In the genomic region with DNA sequence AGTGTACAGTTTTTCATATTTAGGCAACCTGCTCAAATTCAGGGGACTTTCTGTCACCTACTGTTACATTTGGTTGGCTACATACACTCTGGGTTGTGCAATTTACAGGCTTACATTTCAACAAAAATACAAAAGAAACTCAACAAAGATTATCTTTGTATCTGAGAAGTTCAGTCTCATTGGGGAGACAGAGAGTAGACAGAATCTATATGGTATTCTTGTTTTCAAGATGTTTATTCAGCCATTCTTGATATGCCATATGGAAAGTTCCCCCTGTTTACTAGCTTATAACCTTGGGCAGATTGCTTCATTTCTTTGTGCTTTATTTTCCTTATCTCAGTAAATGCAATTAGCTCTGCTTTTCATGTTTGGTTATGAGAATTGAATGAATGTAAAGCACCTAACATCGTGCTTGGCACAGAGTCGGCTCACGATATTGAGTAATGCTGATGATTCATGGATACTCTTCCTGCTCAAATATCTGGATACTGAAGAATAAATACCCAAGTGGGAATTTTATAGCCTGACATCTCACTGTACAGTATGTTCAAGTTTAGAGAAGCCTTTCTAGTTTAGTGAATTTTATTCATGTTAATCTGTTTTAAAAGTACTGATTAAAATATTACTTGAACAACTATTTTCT, we compare ENCODE assay signal across 15 cellular contexts.
A peak's percentile ranks its signal among the peaks of the same experiment; 100 is the strongest.
DNase-seq lines count a peak whose midpoint lies in the region; ATAC-seq and TF ChIP-seq lines count a peak whose summit lies in the region.
"Had no signal": no experiment of that assay in that cellular context is flagged by ENCODE, and none has a peak within 500 bp of the region (broad histone marks: within the 10 kb centered on the region; RNA-seq: fewer than 3 reads in every experiment).

No MANE protein-coding gene starts in this region.

- DNase-seq in ACHN (peak; percentile 2), HS-5 (ENCODE audit: low read depth) (peak; percentile 45), astrocyte of the spinal cord (ENCODE audit: low read depth, low spot score) (peak; percentile 59), glomerular endothelial cell (ENCODE audit: extremely low read depth, low read depth, low spot score) (peak; percentile 36), NCI-H1092 treated with DMSO at 0.1 percent for 48 hours (lab: John Stamatoyannopoulos, UW) (no peak), spleen (no peak)
- DNase-seq: activated CD4-positive, CD25-positive, alpha-beta regulatory T cell; erythroblast; NCI-H1436; OCI-M1; stimulated activated CD4-positive, alpha-beta T cell treated with anti-CD3 and anti-CD28 coated beads, Interleukin-12 subunit alpha, Interleukin-12 subunit beta, amount 100 ng/mL, for 4 hours; substantia nigra; T-cell had no signal

- no peaks in the 10 kb centered on the region for H3K27me3 ChIP-seq in spleen (replicated peaks in 1 of 7)

- H3K4me1 ChIP-seq in spleen, result no peaks in the 10 kb centered on the region

- WGBS in spleen, 5 donors, result 91 to 99% (median 95%) methylated on average over 3 of the region's 3 CpGs

- H3K27ac ChIP-seq in spleen, result no peak overlapping the region

- H3K4me3 ChIP-seq in astrocyte of the spinal cord (ENCODE audit: low read depth, low read length) (no peak overlapping the region), spleen (no peak overlapping the region)

- H3K9me3 ChIP-seq in spleen, result no peaks in the 10 kb centered on the region

- TF ChIP-seq CTCF in astrocyte of the spinal cord (IDR thresholded peaks at IDR 0.05; ENCODE audit: low read depth, low read length) (no peak), spleen (IDR thresholded peaks at IDR 0.05 in 8 of 11, conservative IDR thresholded peaks at IDR 0.05 in 3 of 11) (no peak)

- intact Hi-C loops in spleen (cut with DNase I; ENCODE audit: low total_unique reads), result no loop called here

- ATAC-seq in GM18873 (IDR thresholded peaks at IDR 0.05; ENCODE audit: low FRiP score, unreplicated experiment) (no peak), GM18858 (IDR thresholded peaks at IDR 0.05; ENCODE audit: unreplicated experiment) (no peak)
- ATAC-seq: T-cell had no signal

- in situ Hi-C loops in ACHN (cut with HindIII; ENCODE audit: low pct_ligation_motif_present, low pct_unique_long_range_greater_than_20kb, low sequenced_read_pairs) (no loop called here), astrocyte of the spinal cord (cut with HindIII; ENCODE audit: low sequenced_read_pairs) (no loop called here)

- peaks cover 0 to 3% (median 1%) of the 10 kb centered on the region in 6 donors for H3K36me3 ChIP-seq in spleen

- TF ChIP-seq POLR2A in spleen (IDR thresholded peaks at IDR 0.05), result no peak

Comparison
In these comparisons a context has a peak if more than half of its experiments do, and no peak if none do; other contexts are left out.
1. DNase-seq: peak in ACHN (single experiment), HS-5 (single experiment), astrocyte of the spinal cord (single experiment) and glomerular endothelial cell (single experiment); none in NCI-H1092 treated with DMSO at 0.1 percent for 48 hours (single experiment) and spleen (single experiment).